23 cellular contexts compared by ENCODE assay signal in genomic region chr9:99359336-99359735, GRCh38.
DNase-seq lines count a peak whose midpoint lies in the region; ATAC-seq, FAIRE-seq and TF ChIP-seq lines count a peak whose summit lies in the region.
"Had no signal": no experiment of that assay in that cellular context is flagged by ENCODE, and none has a peak within 500 bp of the region (broad histone marks: within the 10 kb centered on the region; RNA-seq: fewer than 3 reads in every experiment).

No MANE protein-coding gene starts in this region.

- no peak overlapping the region for H3K9ac ChIP-seq in HCT116 (ENCODE audit: low read length)
- no peak overlapping the region for H3K9ac ChIP-seq in neuronal stem cell (ENCODE audit: low read depth, low read length, poor library complexity)
- H3K9ac ChIP-seq: BLaER1 treated with 17β-estradiol and CSF1 and Interleukin-3, amounts not matched to agents 10 nM and 100 nM had no signal

- H3K79me1 ChIP-seq in neuronal stem cell (ENCODE audit: low read depth, low read length), result no peaks in the 10 kb centered on the region

- H3K23ac ChIP-seq in neuronal stem cell (ENCODE audit: low read depth, low read length, poor library complexity), result no peak overlapping the region

- CTCF ChIA-PET in HCT116 (lab: Charles Lee), result no interaction called here

- H3K4ac ChIP-seq in neuronal stem cell (ENCODE audit: low read length), result no peak overlapping the region

- H3K4me1 ChIP-seq in HCT116 (ENCODE audit: control insufficient read depth in 1 of 2, insufficient read depth in 2 of 2, low read length in 2 of 2), result no peaks in the 10 kb centered on the region
- H3K4me1 ChIP-seq in left ventricle myocardium inferior, result peaks cover 39% of the 10 kb centered on the region
- peaks cover 0 to 6% of the 10 kb centered on the region in 2 donors for H3K4me1 ChIP-seq in neuronal stem cell (ENCODE audit: control insufficient read depth in 2 of 2, insufficient read depth in 1 of 2, low read depth in 1 of 2, low read length in 2 of 2)
- no peaks in the 10 kb centered on the region for H3K4me1 ChIP-seq in small intestine (ENCODE audit: control insufficient read depth in 2 of 2, insufficient read depth in 1 of 2, low read depth in 1 of 2, low read length in 1 of 2)

- no peak overlapping the region for H2BK12ac ChIP-seq in neuronal stem cell (ENCODE audit: low read length)

- no peak for FAIRE-seq in small intestine (lab: Jason Lieb, UNC)
- FAIRE-seq: GM12892, RCC 7860 had no signal

- H3K18ac ChIP-seq in neuronal stem cell (ENCODE audit: low read length), result peak overlapping the region; percentile 44

- POLR2A ChIA-PET in HCT116 (lab: Charles Lee), result no interaction called here

- no peaks in the 10 kb centered on the region for H4K20me1 ChIP-seq in HCT116 (ENCODE audit: insufficient read depth)
- H4K20me1 ChIP-seq: BLaER1 treated with 17β-estradiol and CSF1 and Interleukin-3, amounts not matched to agents 10 nM and 100 nM had no signal

- DNase-seq in HCT116 (ENCODE audit: low read depth, low spot score) (no peak), cerebellar cortex (ENCODE audit: low spot score) (peak; percentile 84), left ventricle myocardium inferior (no peak), neuronal stem cell (ENCODE audit: low spot score) (no peak), small intestine (no peak), NCI-H524 treated with DMSO at 0.1 percent for 48 hours (lab: John Stamatoyannopoulos, UW) (no peak), SHP77 (lab: John Stamatoyannopoulos, UW) (no peak)
- DNase-seq in activated CD4-positive, alpha-beta T cell treated with anti-CD3 and anti-CD28 coated beads, Interleukin-2, amount 50 U/mL, for 4 hours, result no peak
- DNase-seq: Calu3; CD8-positive, alpha-beta T cell; DMS53; EL; H7; Kasumi-1; MG63; NCI-H1048; NCI-H1436 treated with DMSO at 0.1 percent for 48 hours; NK-92 treated with Interleukin-12 subunit alpha and Interleukin-12 subunit beta, amount 100 ng/mL, for 24 hours; SHP77 treated with DMSO at 0.1 percent for 48 hours had no signal

- H3K4me3 ChIP-seq in HCT116 (replicated peaks in 1 of 2; ENCODE audit: low read depth in 1 of 2, low read length in 2 of 2), result no peak overlapping the region
- peak overlapping the region; percentile 32 for H3K4me3 ChIP-seq in left ventricle myocardium inferior
- H3K4me3 ChIP-seq in neuronal stem cell (ENCODE audit: low read length in 2 of 2), result no peak overlapping the region
- H3K4me3 ChIP-seq in small intestine (ENCODE audit: low read depth in 1 of 2, low read length in 2 of 2), result no peak overlapping the region
- H3K4me3 ChIP-seq: BLaER1 treated with 17β-estradiol and CSF1 and Interleukin-3, amounts not matched to agents 10 nM and 100 nM; MG63 had no signal

- no peaks in the 10 kb centered on the region for H3K36me3 ChIP-seq in HCT116 (ENCODE audit: control insufficient read depth in 1 of 2, insufficient read depth in 2 of 2, low read length in 2 of 2)
- no peaks in the 10 kb centered on the region for H3K36me3 ChIP-seq in left ventricle myocardium inferior
- no peaks in the 10 kb centered on the region for H3K36me3 ChIP-seq in neuronal stem cell (replicated peaks in 1 of 2; ENCODE audit: control insufficient read depth in 2 of 2, insufficient read depth in 2 of 2, low read length in 2 of 2)
- H3K36me3 ChIP-seq in small intestine (ENCODE audit: control insufficient read depth in 2 of 2, insufficient read depth in 2 of 2, low read length in 2 of 2), result no peaks in the 10 kb centered on the region
- H3K36me3 ChIP-seq: BLaER1 treated with 17β-estradiol and CSF1 and Interleukin-3, amounts not matched to agents 10 nM and 100 nM; MG63 had no signal

- H2BK5ac ChIP-seq in neuronal stem cell (ENCODE audit: low read length), result no peak overlapping the region

- no peaks in the 10 kb centered on the region for H3K9me2 ChIP-seq in HCT116 (ENCODE audit: insufficient read depth)

- no TSS peak for BruUV-seq in HCT116 (replicated peaks; lab: Mats Ljungman, UMichigan)

- intact Hi-C loops in HCT116 (cut with micrococcal nuclease) (no loop called here), left ventricle myocardium inferior (cut with micrococcal nuclease) (no loop called here)

- no peak overlapping the region for H2AFZ ChIP-seq in HCT116 (ENCODE audit: low read depth, low read length, poor library complexity, severe bottlenecking)
- no peak overlapping the region for H2AFZ ChIP-seq in neuronal stem cell (ENCODE audit: low read length)

- H3K9me3 ChIP-seq in HCT116 (ENCODE audit: control insufficient read depth in 1 of 2, insufficient read depth in 1 of 2, low read depth in 1 of 2, low read length in 2 of 2) (no peaks in the 10 kb centered on the region), left ventricle myocardium inferior (replicated peaks) (no peaks in the 10 kb centered on the region), neuronal stem cell (replicated peaks in 1 of 2; ENCODE audit: control insufficient read depth in 2 of 2, insufficient read depth in 1 of 2, low read depth in 1 of 2, low read length in 2 of 2) (no peaks in the 10 kb centered on the region), small intestine (ENCODE audit: control insufficient read depth, low read depth) (no peaks in the 10 kb centered on the region)
- H3K9me3 ChIP-seq: BLaER1 treated with 17β-estradiol and CSF1 and Interleukin-3, amounts not matched to agents 10 nM and 100 nM; MG63 had no signal

- H3K27ac ChIP-seq in HCT116 (ENCODE audit: low read depth, low read length) (no peak overlapping the region), left ventricle myocardium inferior (replicated peaks) (peak overlapping the region; percentile 86), neuronal stem cell (replicated peaks; ENCODE audit: low read length) (no peak overlapping the region), small intestine (ENCODE audit: low read depth in 1 of 2, low read length in 1 of 2) (no peak overlapping the region)
- H3K27ac ChIP-seq: BLaER1 treated with 17β-estradiol and CSF1 and Interleukin-3, amounts not matched to agents 10 nM and 100 nM had no signal

- H2AK5ac ChIP-seq in neuronal stem cell (ENCODE audit: low read depth, low read length), result no peak overlapping the region

- RAD21 ChIA-PET in HCT116 (lab: Charles Lee; ENCODE audit: low non-redundant PET in 1 of 2, low total read pairs in 2 of 2, uncharacterized antibody in 2 of 2, unreplicated experiment in 2 of 2), result no interaction called here

- H3K4me2 ChIP-seq in HCT116 (ENCODE audit: low read length) (no peak overlapping the region), neuronal stem cell (ENCODE audit: insufficient read depth, low read length, poor library complexity, severe bottlenecking) (no peak overlapping the region)
- H3K4me2 ChIP-seq: BLaER1 treated with 17β-estradiol and CSF1 and Interleukin-3, amounts not matched to agents 10 nM and 100 nM had no signal

- no peaks in the 10 kb centered on the region for H3K79me2 ChIP-seq in HCT116 (ENCODE audit: insufficient read depth, low read length)

- H3K27me3 ChIP-seq in HCT116 (ENCODE audit: insufficient read depth, low read length) (peaks cover 36% of the 10 kb centered on the region), left ventricle myocardium inferior (ENCODE audit: low read depth) (peaks cover 6% of the 10 kb centered on the region), neuronal stem cell (ENCODE audit: control insufficient read depth in 3 of 3, insufficient read depth in 3 of 3, low read depth in 1 of 3, low read length in 3 of 3) (peaks cover 0 to 38% (median 3%) of the 10 kb centered on the region in 3 experiments), small intestine (ENCODE audit: control insufficient read depth in 2 of 2, insufficient read depth in 2 of 2, low read length in 2 of 2) (peaks cover 0 to 4% of the 10 kb centered on the region in 2 donors)
- H3K27me3 ChIP-seq: BLaER1 treated with 17β-estradiol and CSF1 and Interleukin-3, amounts not matched to agents 10 nM and 100 nM; MG63 had no signal

- no peak for TF ChIP-seq POLR2A in HCT116 (IDR thresholded peaks at IDR 0.05; ENCODE audit: borderline replicate concordance, extremely low read depth, insufficient read depth, insufficient read length)

- H4K91ac ChIP-seq in neuronal stem cell (ENCODE audit: low read depth, low read length, poor library complexity), result no peak overlapping the region

- ATAC-seq in HCT116, result 0 out of 2 replicates have a peak, but pooled peaks have one; percentile 30
- ATAC-seq: CD8-positive, alpha-beta T cell; SK-N-SH treated with all-trans-retinoic acid at 6 μM for 48 hours had no signal

- TF ChIP-seq CTCF in HCT116 (IDR thresholded peaks at IDR 0.05 in 2 of 3, conservative IDR thresholded peaks at IDR 0.05 in 1 of 3; ENCODE audit: borderline replicate concordance in 1 of 3, insufficient read depth in 1 of 3, low read depth in 2 of 3, low read length in 2 of 3) (no peak), left ventricle myocardium inferior (IDR thresholded peaks at IDR 0.05; ENCODE audit: borderline replicate concordance) (no peak)

- H2BK120ac ChIP-seq in neuronal stem cell (ENCODE audit: low read depth, low read length), result no peak overlapping the region

- no peak overlapping the region for H3K14ac ChIP-seq in neuronal stem cell (ENCODE audit: low read length)

- TF ChIP-seq RAD21 in HCT116 (IDR thresholded peaks at IDR 0.05; ENCODE audit: low read depth), result no peak

- no CpG with 5 or more reads among the region's 10 CpGs for WGBS in neuronal stem cell (ENCODE audit: extremely low coverage in 2 of 2, insufficient read length in 2 of 2, insufficient replicate concordance in 1 of 2), 2 donors
- WGBS in small intestine, 3 donors, result 29 to 48% (median 47%) methylated on average over 10 of the region's 10 CpGs

- no peak overlapping the region for H2BK15ac ChIP-seq in neuronal stem cell (ENCODE audit: low read length)

- no peak overlapping the region for H4K8ac ChIP-seq in neuronal stem cell (ENCODE audit: low read depth, low read length)

TF ChIP-seq in HCT116, 20 proteins besides CTCF, POLR2A, EP300 and RAD21 (continues in another document):
- no peak for TF ChIP-seq YY1 (IDR thresholded peaks at IDR 0.05; ENCODE audit: extremely low read depth, insufficient replicate concordance, low read depth, low read length)
- no peak for TF ChIP-seq TCF7L2 (IDR thresholded peaks at IDR 0.05; ENCODE audit: borderline replicate concordance, extremely low read depth, insufficient read depth, insufficient read length)
- TF ChIP-seq POLR2AphosphoS5 (IDR thresholded peaks at IDR 0.05; ENCODE audit: low read depth, low read length), result no peak
- TF ChIP-seq FOSL1 (IDR thresholded peaks at IDR 0.05; ENCODE audit: low read depth), result no peak
- TF ChIP-seq ATF3 (IDR thresholded peaks at IDR 0.05), result no peak
- no peak for TF ChIP-seq CBX3 (IDR thresholded peaks at IDR 0.05; ENCODE audit: low read depth)
- no peak for TF ChIP-seq CEBPB (IDR thresholded peaks at IDR 0.05; ENCODE audit: low read depth)
- no peak for TF ChIP-seq EZH2phosphoT487 (IDR thresholded peaks at IDR 0.05; ENCODE audit: borderline replicate concordance)
- TF ChIP-seq MAX (IDR thresholded peaks at IDR 0.05), result no peak
